Comparison of ENCODE assay signal across 1 cellular context in genomic region chr19:45862271-45862563, GRCh38.
TF ChIP-seq lines count a peak whose summit lies in the region.

No MANE protein-coding gene starts in this region.

TF ChIP-seq in K562, 482 proteins besides CTCF, POLR2A, EP300 and RAD21 (continues in another document):
- TF ChIP-seq PTBP1 (IDR thresholded peaks at IDR 0.05; ENCODE audit: low read depth, low read length) (no peak), ARHGAP35 (IDR thresholded peaks at IDR 0.05; ENCODE audit: partially characterized antibody) (no peak), HCFC1 (IDR thresholded peaks at IDR 0.05; ENCODE audit: low read depth, low read length) (no peak), KHSRP (IDR thresholded peaks at IDR 0.05) (peak; percentile 10; the same call in 1 of the 2 replicates), MBD1 (CRISPR knock-in tag; IDR thresholded peaks at IDR 0.05) (no peak), KAT7 (CRISPR knock-in tag; IDR thresholded peaks at IDR 0.05; ENCODE audit: borderline replicate concordance) (no peak), JUND (IDR thresholded peaks at IDR 0.05; ENCODE audit: borderline replicate concordance, low read depth, low read length) (no peak), JUND (tag; IDR thresholded peaks at IDR 0.05; ENCODE audit: borderline replicate concordance, low read depth, low read length) (no peak; the same call in 2 of the 3 replicates), TSC22D4 (tag; IDR thresholded peaks at IDR 0.05) (no peak), MLX (CRISPR knock-in tag; conservative IDR thresholded peaks at IDR 0.05) (no peak), KLF6 (CRISPR knock-in tag; IDR thresholded peaks at IDR 0.05; ENCODE audit: borderline replicate concordance) (no peak), CTBP1 (IDR thresholded peaks at IDR 0.05; ENCODE audit: borderline replicate concordance) (peak; percentile 19; the same call in 1 of the 2 replicates), CREM (IDR thresholded peaks at IDR 0.05; ENCODE audit: low read depth) (no peak), KDM5B (IDR thresholded peaks at IDR 0.05; ENCODE audit: insufficient replicate concordance, low read depth, low read length) (no peak), ZNF644 (tag; IDR thresholded peaks at IDR 0.05; ENCODE audit: low read depth) (no peak), CHD7 (IDR thresholded peaks at IDR 0.05; ENCODE audit: low read depth, low read length) (no peak), ZNF274 (IDR thresholded peaks at IDR 0.05; ENCODE audit: borderline replicate concordance, low read depth, low read length) (no peak), USF1 (CRISPR knock-in tag; IDR thresholded peaks at IDR 0.05) (peak; percentile 89; the same call in 1 of the 2 replicates), GATAD2A (IDR thresholded peaks at IDR 0.05) (no peak), SRSF9 (IDR thresholded peaks at IDR 0.05; ENCODE audit: borderline replicate concordance, low read depth, low read length) (no peak), RBBP5 (IDR thresholded peaks at IDR 0.05; ENCODE audit: borderline replicate concordance, insufficient read depth, low read length, poor library complexity, severe bottlenecking) (no peak)
- TF ChIP-seq, protein P1, sequence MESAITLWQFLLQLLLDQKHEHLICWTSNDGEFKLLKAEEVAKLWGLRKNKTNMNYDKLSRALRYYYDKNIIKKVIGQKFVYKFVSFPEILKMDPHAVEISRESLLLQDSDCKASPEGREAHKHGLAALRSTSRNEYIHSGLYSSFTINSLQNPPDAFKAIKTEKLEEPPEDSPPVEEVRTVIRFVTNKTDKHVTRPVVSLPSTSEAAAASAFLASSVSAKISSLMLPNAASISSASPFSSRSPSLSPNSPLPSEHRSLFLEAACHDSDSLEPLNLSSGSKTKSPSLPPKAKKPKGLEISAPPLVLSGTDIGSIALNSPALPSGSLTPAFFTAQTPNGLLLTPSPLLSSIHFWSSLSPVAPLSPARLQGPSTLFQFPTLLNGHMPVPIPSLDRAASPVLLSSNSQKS (CRISPR knock-in tag; IDR thresholded peaks at IDR 0.05): no peak
- TF ChIP-seq, protein P2, sequence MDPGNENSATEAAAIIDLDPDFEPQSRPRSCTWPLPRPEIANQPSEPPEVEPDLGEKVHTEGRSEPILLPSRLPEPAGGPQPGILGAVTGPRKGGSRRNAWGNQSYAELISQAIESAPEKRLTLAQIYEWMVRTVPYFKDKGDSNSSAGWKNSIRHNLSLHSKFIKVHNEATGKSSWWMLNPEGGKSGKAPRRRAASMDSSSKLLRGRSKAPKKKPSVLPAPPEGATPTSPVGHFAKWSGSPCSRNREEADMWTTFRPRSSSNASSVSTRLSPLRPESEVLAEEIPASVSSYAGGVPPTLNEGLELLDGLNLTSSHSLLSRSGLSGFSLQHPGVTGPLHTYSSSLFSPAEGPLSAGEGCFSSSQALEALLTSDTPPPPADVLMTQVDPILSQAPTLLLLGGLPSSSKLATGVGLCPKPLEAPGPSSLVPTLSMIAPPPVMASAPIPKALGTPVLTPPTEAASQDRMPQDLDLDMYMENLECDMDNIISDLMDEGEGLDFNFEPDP (CRISPR knock-in tag; IDR thresholded peaks at IDR 0.05): no peak
- TF ChIP-seq, protein P3, sequence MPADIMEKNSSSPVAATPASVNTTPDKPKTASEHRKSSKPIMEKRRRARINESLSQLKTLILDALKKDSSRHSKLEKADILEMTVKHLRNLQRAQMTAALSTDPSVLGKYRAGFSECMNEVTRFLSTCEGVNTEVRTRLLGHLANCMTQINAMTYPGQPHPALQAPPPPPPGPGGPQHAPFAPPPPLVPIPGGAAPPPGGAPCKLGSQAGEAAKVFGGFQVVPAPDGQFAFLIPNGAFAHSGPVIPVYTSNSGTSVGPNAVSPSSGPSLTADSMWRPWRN (IDR thresholded peaks at IDR 0.05; ENCODE audit: low read depth): no peak
- TF ChIP-seq, protein P4, sequence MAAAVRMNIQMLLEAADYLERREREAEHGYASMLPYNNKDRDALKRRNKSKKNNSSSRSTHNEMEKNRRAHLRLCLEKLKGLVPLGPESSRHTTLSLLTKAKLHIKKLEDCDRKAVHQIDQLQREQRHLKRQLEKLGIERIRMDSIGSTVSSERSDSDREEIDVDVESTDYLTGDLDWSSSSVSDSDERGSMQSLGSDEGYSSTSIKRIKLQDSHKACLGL (CRISPR knock-in tag; IDR thresholded peaks at IDR 0.05; ENCODE audit: borderline replicate concordance, poor library complexity, severe bottlenecking): no peak
- TF ChIP-seq, protein P5, sequence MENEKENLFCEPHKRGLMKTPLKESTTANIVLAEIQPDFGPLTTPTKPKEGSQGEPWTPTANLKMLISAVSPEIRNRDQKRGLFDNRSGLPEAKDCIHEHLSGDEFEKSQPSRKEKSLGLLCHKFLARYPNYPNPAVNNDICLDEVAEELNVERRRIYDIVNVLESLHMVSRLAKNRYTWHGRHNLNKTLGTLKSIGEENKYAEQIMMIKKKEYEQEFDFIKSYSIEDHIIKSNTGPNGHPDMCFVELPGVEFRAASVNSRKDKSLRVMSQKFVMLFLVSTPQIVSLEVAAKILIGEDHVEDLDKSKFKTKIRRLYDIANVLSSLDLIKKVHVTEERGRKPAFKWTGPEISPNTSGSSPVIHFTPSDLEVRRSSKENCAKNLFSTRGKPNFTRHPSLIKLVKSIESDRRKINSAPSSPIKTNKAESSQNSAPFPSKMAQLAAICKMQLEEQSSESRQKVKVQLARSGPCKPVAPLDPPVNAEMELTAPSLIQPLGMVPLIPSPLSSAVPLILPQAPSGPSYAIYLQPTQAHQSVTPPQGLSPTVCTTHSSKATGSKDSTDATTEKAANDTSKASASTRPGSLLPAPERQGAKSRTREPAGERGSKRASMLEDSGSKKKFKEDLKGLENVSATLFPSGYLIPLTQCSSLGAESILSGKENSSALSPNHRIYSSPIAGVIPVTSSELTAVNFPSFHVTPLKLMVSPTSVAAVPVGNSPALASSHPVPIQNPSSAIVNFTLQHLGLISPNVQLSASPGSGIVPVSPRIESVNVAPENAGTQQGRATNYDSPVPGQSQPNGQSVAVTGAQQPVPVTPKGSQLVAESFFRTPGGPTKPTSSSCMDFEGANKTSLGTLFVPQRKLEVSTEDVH (IDR thresholded peaks at IDR 0.05; ENCODE audit: low read depth, partially characterized antibody): no peak
- TF ChIP-seq, protein P6, sequence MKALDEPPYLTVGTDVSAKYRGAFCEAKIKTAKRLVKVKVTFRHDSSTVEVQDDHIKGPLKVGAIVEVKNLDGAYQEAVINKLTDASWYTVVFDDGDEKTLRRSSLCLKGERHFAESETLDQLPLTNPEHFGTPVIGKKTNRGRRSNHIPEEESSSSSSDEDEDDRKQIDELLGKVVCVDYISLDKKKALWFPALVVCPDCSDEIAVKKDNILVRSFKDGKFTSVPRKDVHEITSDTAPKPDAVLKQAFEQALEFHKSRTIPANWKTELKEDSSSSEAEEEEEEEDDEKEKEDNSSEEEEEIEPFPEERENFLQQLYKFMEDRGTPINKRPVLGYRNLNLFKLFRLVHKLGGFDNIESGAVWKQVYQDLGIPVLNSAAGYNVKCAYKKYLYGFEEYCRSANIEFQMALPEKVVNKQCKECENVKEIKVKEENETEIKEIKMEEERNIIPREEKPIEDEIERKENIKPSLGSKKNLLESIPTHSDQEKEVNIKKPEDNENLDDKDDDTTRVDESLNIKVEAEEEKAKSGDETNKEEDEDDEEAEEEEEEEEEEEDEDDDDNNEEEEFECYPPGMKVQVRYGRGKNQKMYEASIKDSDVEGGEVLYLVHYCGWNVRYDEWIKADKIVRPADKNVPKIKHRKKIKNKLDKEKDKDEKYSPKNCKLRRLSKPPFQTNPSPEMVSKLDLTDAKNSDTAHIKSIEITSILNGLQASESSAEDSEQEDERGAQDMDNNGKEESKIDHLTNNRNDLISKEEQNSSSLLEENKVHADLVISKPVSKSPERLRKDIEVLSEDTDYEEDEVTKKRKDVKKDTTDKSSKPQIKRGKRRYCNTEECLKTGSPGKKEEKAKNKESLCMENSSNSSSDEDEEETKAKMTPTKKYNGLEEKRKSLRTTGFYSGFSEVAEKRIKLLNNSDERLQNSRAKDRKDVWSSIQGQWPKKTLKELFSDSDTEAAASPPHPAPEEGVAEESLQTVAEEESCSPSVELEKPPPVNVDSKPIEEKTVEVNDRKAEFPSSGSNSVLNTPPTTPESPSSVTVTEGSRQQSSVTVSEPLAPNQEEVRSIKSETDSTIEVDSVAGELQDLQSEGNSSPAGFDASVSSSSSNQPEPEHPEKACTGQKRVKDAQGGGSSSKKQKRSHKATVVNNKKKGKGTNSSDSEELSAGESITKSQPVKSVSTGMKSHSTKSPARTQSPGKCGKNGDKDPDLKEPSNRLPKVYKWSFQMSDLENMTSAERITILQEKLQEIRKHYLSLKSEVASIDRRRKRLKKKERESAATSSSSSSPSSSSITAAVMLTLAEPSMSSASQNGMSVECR (CRISPR knock-in tag; IDR thresholded peaks at IDR 0.05): no peak
